17 cellular contexts compared by ENCODE assay signal in the genomic region with DNA sequence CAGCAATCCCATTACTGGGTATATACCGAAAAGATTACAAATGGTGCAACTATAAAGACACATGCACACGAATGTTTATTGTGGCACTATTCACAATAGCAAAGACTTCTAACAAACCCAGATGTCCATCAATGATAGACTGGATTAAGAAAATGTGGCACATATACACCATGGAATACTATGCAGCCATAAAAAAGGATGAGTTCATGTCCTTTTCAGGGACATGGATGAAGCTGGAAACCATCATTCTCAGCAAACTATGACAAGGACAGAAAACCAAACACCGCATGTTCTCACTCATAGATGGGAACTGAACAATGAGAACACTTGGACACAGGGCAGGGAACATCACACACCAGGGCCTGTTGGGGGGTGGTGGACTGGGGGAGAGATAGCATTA. TPM values are rescaled to one million over a fixed set of nuclear protein-coding genes. Genes with fewer than 3 reads are reported as not detected.
"Had no signal": no experiment of that assay in that cellular context is flagged by ENCODE, and none has a peak within 500 bp of the region (broad histone marks: within the 10 kb centered on the region; RNA-seq: fewer than 3 reads in every experiment).

No MANE protein-coding gene starts in this region.

RNA-seq across cellular contexts. Expression of gene OR13A1, which starts 52.2 kb away (rescaled TPM):
- total RNA-seq: activated CD4-positive, alpha-beta memory T cell treated with anti-CD3 and anti-CD28 coated beads for 36 hours; activated CD4-positive, alpha-beta T cell treated with anti-CD3 and anti-CD28 coated beads, Interleukin-2, amount 10 ng/mL, durations not matched to agents 24 days and 14 days; activated CD8-positive, alpha-beta memory T cell treated with anti-CD3 and anti-CD28 coated beads for 36 hours; activated CD8-positive, alpha-beta T cell treated with anti-CD3 and anti-CD28 coated beads for 36 hours; activated naive CD4-positive, alpha-beta T cell treated with anti-CD3 and anti-CD28 coated beads for 36 hours; activated naive CD4-positive, alpha-beta T cell treated with anti-CD3 and anti-CD28 coated beads, Interleukin-2, amount 50 U/mL, for 72 hours; activated naive CD8-positive, alpha-beta T cell treated with anti-CD3 and anti-CD28 coated beads for 36 hours; activated T-cell treated with anti-CD3 and anti-CD28 coated beads, Interleukin-2, amount 50 U/mL, for 4 hours; activated T-cell treated with anti-CD3 and anti-CD28 coated beads, Interleukin-2, amount 50 U/mL, for 72 hours; activated T-helper 1 cell treated with anti-CD3 and anti-CD28 coated beads, Interleukin-12 subunit alpha, Interleukin-12 subunit beta, Interleukin-2, Interleukin-4 antibody, amounts not matched to agents 30 ng/mL and 10 ng/mL and 1 ng/mL, durations not matched to agents 14 hours and 24 hours and 36 hours; activated T-helper 17 cell treated with anti-CD3 and anti-CD28 coated beads, Interleukin-2, amount 50 U/mL, for 72 hours; aorta; astrocyte; body of pancreas; cardiac septum; T-helper 1 cell treated with Interleukin-12 subunit alpha and Interleukin-12 subunit beta and Interleukin-4 antibody, amounts not matched to agents 30 ng/mL and 1 ng/mL, for 36 hours; T-helper 2 cell treated with Interferon-gamma antibody and Interleukin-4, amounts not matched to agents 100 ng/mL and 5 ng/mL, for 36 hours had no signal
- polyA plus RNA-seq: aorta had no signal
